Comparison of ENCODE assay signal across 25 cellular contexts in the genomic region with DNA sequence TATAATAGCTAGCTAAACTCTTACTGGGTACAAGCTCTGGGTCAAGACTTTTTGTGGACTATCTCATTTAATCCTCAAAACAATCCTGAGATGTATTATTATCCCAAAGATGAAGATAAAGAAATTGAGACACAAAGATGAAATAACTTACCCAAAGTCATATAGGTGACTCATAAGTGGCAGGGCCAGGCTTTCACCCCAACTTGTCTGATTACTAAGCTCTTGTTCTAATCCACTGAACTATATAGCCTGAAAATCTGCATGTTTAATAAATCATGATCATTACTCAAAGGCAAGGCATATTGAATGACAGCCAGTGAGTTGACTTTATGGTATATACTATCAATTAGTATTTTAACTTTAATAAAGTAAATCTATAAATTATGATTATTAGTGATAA.
DNase-seq lines count a peak whose midpoint lies in the region; ATAC-seq lines count a peak whose summit lies in the region.
"Had no signal": no experiment of that assay in that cellular context is flagged by ENCODE, and none has a peak within 500 bp of the region (broad histone marks: within the 10 kb centered on the region; RNA-seq: fewer than 3 reads in every experiment).

No MANE protein-coding gene starts in this region.

- no peaks in the 10 kb centered on the region for H3K27me3 Mint-ChIP-seq in T-cell
- H3K27me3 Mint-ChIP-seq: activated CD4-positive, alpha-beta memory T cell treated with anti-CD3 and anti-CD28 coated beads for 36 hours; activated naive CD8-positive, alpha-beta T cell treated with anti-CD3 and anti-CD28 coated beads, Interleukin-2, amount 10 ng/mL, durations not matched to agents 7 days and 5 days; activated T-cell treated with anti-CD3 and anti-CD28 coated beads, Interleukin-2, amount 50 U/mL, for 24 hours had no signal

- no peak overlapping the region for H3K9ac ChIP-seq in trophoblast cell (ENCODE audit: low read length)
- H3K9ac ChIP-seq: neural progenitor cell had no signal

- H3K79me1 ChIP-seq in trophoblast cell (ENCODE audit: low read length): no peaks in the 10 kb centered on the region

- CTCF ChIA-PET in T-cell (lab: Charles Lee): interaction anchor here (0.6 to 3.0 kb wide), 24 partner anchors 10 to 263 kb away, joined by 3 to 25 read pairs (median 6); a partner anchor contains a TSS

- no peak overlapping the region for H2AK5ac ChIP-seq in trophoblast cell (ENCODE audit: low read length)

- H3K9me3 ChIP-seq in trophoblast cell (ENCODE audit: insufficient read depth, low read depth, low read length): no peaks in the 10 kb centered on the region
- H3K9me3 ChIP-seq: colonic mucosa, suprapubic skin, uterus had no signal

- DNase-seq in activated CD4-positive, alpha-beta T cell treated with anti-CD3 and anti-CD28 coated beads, Interleukin-2, amount 50 U/mL, for 4 hours: peak; percentile 5 to 10
- no peak for DNase-seq in activated CD4-positive, alpha-beta T cell treated with anti-CD3 and anti-CD28 coated beads, Interleukin-2, amount 50 U/mL, for 48 hours
- DNase-seq in Daoy (ENCODE audit: low read depth) (peak; percentile 6), RKO (ENCODE audit: low spot score) (peak; percentile 49), glomerular visceral epithelial cell (ENCODE audit: extremely low spot score) (peak; percentile 13), trophoblast cell (no peak), T-cell (no peak)
- DNase-seq: activated CD4-positive, alpha-beta memory T cell treated with anti-CD3 and anti-CD28 coated beads for 36 hours; activated naive CD8-positive, alpha-beta T cell treated with anti-CD3 and anti-CD28 coated beads, Interleukin-2, amount 10 ng/mL, durations not matched to agents 7 days and 5 days; activated T-cell treated with anti-CD3 and anti-CD28 coated beads, Interleukin-2, amount 50 U/mL, for 24 hours; C1 segment of cervical spinal cord; colonic mucosa; head of caudate nucleus; left ventricle myocardium superior; NCI-H2171; NCI-H526; Right ventricle myocardium superior; stimulated activated CD8-positive, alpha-beta memory T cell treated with anti-CD3 and anti-CD28 coated beads, Interleukin-4, amount 100 ng/mL, for 48 hours; uterus had no signal

- no peaks in the 10 kb centered on the region for H3K4me1 ChIP-seq in trophoblast cell (ENCODE audit: control insufficient read depth in 1 of 2, insufficient read depth in 2 of 2, low read length in 2 of 2)
- H3K4me1 ChIP-seq: colonic mucosa, neural progenitor cell, suprapubic skin, uterus had no signal

- POLR2A ChIA-PET in T-cell (lab: Charles Lee): interaction anchor here (0.6 to 1.7 kb wide), 3 partner anchors 12 to 240 kb away, joined by 3 to 5 read pairs (median 3); no protein-coding TSS in a partner anchor

- no peak overlapping the region for H3K4me2 ChIP-seq in trophoblast cell (ENCODE audit: low read length)
- H3K4me2 ChIP-seq: neural progenitor cell had no signal

- no peak overlapping the region for H3K18ac ChIP-seq in trophoblast cell (ENCODE audit: low read length)

- no peak overlapping the region for H2BK120ac ChIP-seq in trophoblast cell (ENCODE audit: insufficient read depth, low read length, poor library complexity)

- no peak overlapping the region for H3K14ac ChIP-seq in trophoblast cell (ENCODE audit: low read length)

- no peak overlapping the region for H2BK5ac ChIP-seq in trophoblast cell (ENCODE audit: low read depth, low read length, poor library complexity)

- no peak overlapping the region for H2BK12ac ChIP-seq in trophoblast cell (ENCODE audit: low read length)

- no peak overlapping the region for H3K23ac ChIP-seq in trophoblast cell (ENCODE audit: low read length)

- H3K36me3 Mint-ChIP-seq in T-cell: peaks cover 18% of the 10 kb centered on the region
- H3K36me3 Mint-ChIP-seq: activated CD4-positive, alpha-beta memory T cell treated with anti-CD3 and anti-CD28 coated beads for 36 hours; brain; IgD-negative memory B cell; neural progenitor cell had no signal

- no peak overlapping the region for H3K27ac ChIP-seq in trophoblast cell (ENCODE audit: low read depth, low read length)
- H3K27ac ChIP-seq: colonic mucosa, neural progenitor cell, suprapubic skin, uterus had no signal

- H2AFZ ChIP-seq in trophoblast cell (ENCODE audit: insufficient read depth, low read length, poor library complexity): no peak overlapping the region
- H2AFZ ChIP-seq: neural progenitor cell had no signal

- no peak overlapping the region for H3K27ac Mint-ChIP-seq in T-cell
- H3K27ac Mint-ChIP-seq: activated CD4-positive, alpha-beta memory T cell treated with anti-CD3 and anti-CD28 coated beads for 36 hours; activated naive CD8-positive, alpha-beta T cell treated with anti-CD3 and anti-CD28 coated beads, Interleukin-2, amount 10 ng/mL, durations not matched to agents 7 days and 5 days; activated T-cell treated with anti-CD3 and anti-CD28 coated beads, Interleukin-2, amount 50 U/mL, for 24 hours; brain; IgD-negative memory B cell; neural progenitor cell; progenitor cell of endocrine pancreas had no signal

- no peak overlapping the region for H4K12ac ChIP-seq in trophoblast cell (ENCODE audit: low read depth, low read length)

- H4K91ac ChIP-seq in trophoblast cell (ENCODE audit: low read depth, low read length): no peak overlapping the region

- H3K4me1 Mint-ChIP-seq in T-cell: peaks cover 16 to 18% (median 17%) of the 10 kb centered on the region in 3 donors
- H3K4me1 Mint-ChIP-seq: neural progenitor cell had no signal

- no peaks in the 10 kb centered on the region for H3K27me3 ChIP-seq in trophoblast cell (ENCODE audit: insufficient read depth, low read length)
- H3K27me3 ChIP-seq: colonic mucosa, uterus had no signal

- no peak for ATAC-seq in T-cell (replicated peaks in 1 of 4)
- ATAC-seq in HG03108 (IDR thresholded peaks at IDR 0.05; ENCODE audit: unreplicated experiment): no peak
- ATAC-seq: left ventricle myocardium superior had no signal

- peaks cover 0 to 3% (median 0%) of the 10 kb centered on the region in 3 donors for H3K9me3 Mint-ChIP-seq in T-cell
- H3K9me3 Mint-ChIP-seq: activated naive CD8-positive, alpha-beta T cell treated with anti-CD3 and anti-CD28 coated beads, Interleukin-2, amount 10 ng/mL, durations not matched to agents 7 days and 5 days; activated T-cell treated with anti-CD3 and anti-CD28 coated beads, Interleukin-2, amount 50 U/mL, for 24 hours; neural progenitor cell had no signal

- H3K4ac ChIP-seq in trophoblast cell (ENCODE audit: low read depth, low read length): no peak overlapping the region

- no peaks in the 10 kb centered on the region for H3K36me3 ChIP-seq in trophoblast cell (ENCODE audit: control insufficient read depth in 1 of 2, insufficient read depth in 2 of 2, low read length in 2 of 2)
- H3K36me3 ChIP-seq: colonic mucosa, neural progenitor cell, suprapubic skin, uterus had no signal

- no peak overlapping the region for H3K4me3 ChIP-seq in trophoblast cell (ENCODE audit: low read depth, low read length)
- H3K4me3 ChIP-seq: colonic mucosa, neural progenitor cell, suprapubic skin, uterus had no signal

- H4K8ac ChIP-seq in trophoblast cell (ENCODE audit: low read depth, low read length): no peak overlapping the region

- no peak overlapping the region for H3K4me3 Mint-ChIP-seq in T-cell
- H3K4me3 Mint-ChIP-seq: activated CD4-positive, alpha-beta memory T cell treated with anti-CD3 and anti-CD28 coated beads for 36 hours; activated naive CD8-positive, alpha-beta T cell treated with anti-CD3 and anti-CD28 coated beads, Interleukin-2, amount 10 ng/mL, durations not matched to agents 7 days and 5 days; activated T-cell treated with anti-CD3 and anti-CD28 coated beads, Interleukin-2, amount 50 U/mL, for 24 hours; brain; IgD-negative memory B cell; neural progenitor cell had no signal

- H3K79me2 ChIP-seq in trophoblast cell (ENCODE audit: control insufficient read depth, insufficient read depth, low read length, poor library complexity): no peaks in the 10 kb centered on the region

Comparison
In these comparisons a context has a peak if more than half of its experiments do, and no peak if none do; other contexts are left out.
1. DNase-seq: peak in activated CD4-positive, alpha-beta T cell treated with anti-CD3 and anti-CD28 coated beads, Interleukin-2, amount 50 U/mL, for 4 hours (2 of 2), Daoy (single experiment), RKO (single experiment) and glomerular visceral epithelial cell (single experiment); none in activated CD4-positive, alpha-beta T cell treated with anti-CD3 and anti-CD28 coated beads, Interleukin-2, amount 50 U/mL, for 48 hours (0 of 2), trophoblast cell (0 of 2) and T-cell (0 of 34).